16 cellular contexts compared by ENCODE assay signal in genomic region chr2:74378007-74378406, GRCh38. TPM values are rescaled to one million over a fixed set of nuclear protein-coding genes. Genes with fewer than 3 reads are reported as not detected.
A peak's percentile ranks its signal among the peaks of the same experiment; 100 is the strongest.
DNase-seq lines count a peak whose midpoint lies in the region; ATAC-seq and TF ChIP-seq lines count a peak whose summit lies in the region.
"Had no signal": no experiment of that assay in that cellular context is flagged by ENCODE, and none has a peak within 500 bp of the region (broad histone marks: within the 10 kb centered on the region; RNA-seq: fewer than 3 reads in every experiment).

No MANE protein-coding gene starts in this region.

- no peak for DNase-seq in endothelial cell (ENCODE audit: low spot score)
- DNase-seq in osteoblast (ENCODE audit: insufficient read length, low spot score, missing footprints): peak; percentile 42
- DNase-seq in NCI-H226: no peak
- no peak for DNase-seq in SKM-1 treated with dmso at 0.1 percent for 144 hours (lab: John Stamatoyannopoulos, UW; ENCODE audit: unreplicated experiment)
- DNase-seq in effector memory CD4-positive, alpha-beta T cell: no peak
- DNase-seq: ACHN; BE2C; C1 segment of cervical spinal cord; Caco-2; CD4-positive, CD25-positive, alpha-beta regulatory T cell; CD8-positive, alpha-beta memory T cell had no signal

- peaks cover 21% of the 10 kb centered on the region for H3K4me1 ChIP-seq in osteoblast (ENCODE audit: insufficient read depth, low read length)
- H3K4me1 ChIP-seq in effector memory CD4-positive, alpha-beta T cell (ENCODE audit: control insufficient read depth, insufficient read depth, low read length, poor library complexity, severe bottlenecking): peaks cover 12% of the 10 kb centered on the region
- H3K4me1 ChIP-seq: Caco-2, HAP-1 had no signal

- H3K4me2 ChIP-seq in osteoblast (ENCODE audit: insufficient read depth, low read length): no peak overlapping the region

- H4K20me1 ChIP-seq in osteoblast (ENCODE audit: insufficient read depth, low read length): peaks cover 25% of the 10 kb centered on the region

- peak overlapping the region in 4 of 5 experiments; percentile 21 to 60 (median 34) for H3K27ac Mint-ChIP-seq in brain
- H3K27ac Mint-ChIP-seq in endothelial cell (ENCODE audit: unreplicated experiment): no peak overlapping the region

- H3K9me3 ChIP-seq in osteoblast (ENCODE audit: low read depth, low read length): no peaks in the 10 kb centered on the region
- H3K9me3 ChIP-seq in effector memory CD4-positive, alpha-beta T cell (ENCODE audit: control insufficient read depth, low read length): no peaks in the 10 kb centered on the region
- H3K9me3 ChIP-seq: BE2C, Caco-2, HAP-1 had no signal

- TF ChIP-seq CTCF in brain (conservative IDR thresholded peaks at IDR 0.05): no peak
- TF ChIP-seq CTCF in endothelial cell (IDR thresholded peaks at IDR 0.05; ENCODE audit: unreplicated experiment): no peak
- TF ChIP-seq CTCF in osteoblast (IDR thresholded peaks at IDR 0.05; ENCODE audit: extremely low read depth, low read depth, low read length): no peak

- no peak for ATAC-seq in HG02840 (IDR thresholded peaks at IDR 0.05; ENCODE audit: low FRiP score, unreplicated experiment)

- H3K4me1 Mint-ChIP-seq in brain (peaks cover 87% of the 10 kb centered on the region), endothelial cell (ENCODE audit: unreplicated experiment) (peaks cover 39% of the 10 kb centered on the region)

- H3K36me3 Mint-ChIP-seq in brain (peaks cover 25% of the 10 kb centered on the region), endothelial cell (ENCODE audit: low read depth, unreplicated experiment) (peaks cover 34% of the 10 kb centered on the region)

- no peaks in the 10 kb centered on the region for H3K27me3 ChIP-seq in osteoblast (ENCODE audit: insufficient read depth, low read length)
- H3K27me3 ChIP-seq in effector memory CD4-positive, alpha-beta T cell (replicated peaks; ENCODE audit: control insufficient read depth, insufficient read depth, low read length, poor library complexity, severe bottlenecking): no peaks in the 10 kb centered on the region
- H3K27me3 ChIP-seq: BE2C had no signal

- H3K36me3 ChIP-seq in osteoblast (ENCODE audit: insufficient read depth, low read length): peaks cover 28% of the 10 kb centered on the region
- peaks cover 12% of the 10 kb centered on the region for H3K36me3 ChIP-seq in effector memory CD4-positive, alpha-beta T cell (ENCODE audit: control insufficient read depth, insufficient read depth, low read length)
- H3K36me3 ChIP-seq: BE2C had no signal

- H3K27ac ChIP-seq in osteoblast (ENCODE audit: low read depth, low read length): no peak overlapping the region
- H3K27ac ChIP-seq in effector memory CD4-positive, alpha-beta T cell (ENCODE audit: insufficient read depth, low read length, poor library complexity, severe bottlenecking): no peak overlapping the region
- H3K27ac ChIP-seq: HL-60 had no signal

- H3K79me2 ChIP-seq in osteoblast (ENCODE audit: insufficient read depth, low read length): peaks cover 91% of the 10 kb centered on the region

- H3K4me3 ChIP-seq in osteoblast (ENCODE audit: insufficient read depth, low read length): no peak overlapping the region
- no peak overlapping the region for H3K4me3 ChIP-seq in effector memory CD4-positive, alpha-beta T cell (ENCODE audit: insufficient read depth, low read depth, low read length, poor library complexity, severe bottlenecking)
- H3K4me3 ChIP-seq: HAP-1 had no signal

- H3K27me3 Mint-ChIP-seq in brain (peaks cover 3% of the 10 kb centered on the region), endothelial cell (ENCODE audit: unreplicated experiment) (no peaks in the 10 kb centered on the region)
- H3K27me3 Mint-ChIP-seq: CD4-positive, CD25-positive, alpha-beta regulatory T cell; CD8-positive, alpha-beta memory T cell had no signal

- H3K4me3 Mint-ChIP-seq in brain (peak overlapping the region in 2 of 5 experiments; percentile 10 to 47), endothelial cell (ENCODE audit: unreplicated experiment) (peak overlapping the region; percentile 42)
- H3K4me3 Mint-ChIP-seq: CD4-positive, CD25-positive, alpha-beta regulatory T cell; CD8-positive, alpha-beta memory T cell had no signal

- H2AFZ ChIP-seq in osteoblast (ENCODE audit: low read length): no peak overlapping the region

- H3K9me3 Mint-ChIP-seq in brain (no peaks in the 10 kb centered on the region), endothelial cell (ENCODE audit: unreplicated experiment) (no peaks in the 10 kb centered on the region)
- H3K9me3 Mint-ChIP-seq: CD4-positive, CD25-positive, alpha-beta regulatory T cell; CD8-positive, alpha-beta memory T cell had no signal

RNA-seq across cellular contexts. Expression of gene DCTN1, which starts 2.1 kb away (rescaled TPM):
- 403 TPM for polyA plus RNA-seq in brain (ENCODE audit: insufficient read depth, low read depth, low replicate concordance)
- 244 TPM for total RNA-seq in endothelial cell (ENCODE audit: unreplicated experiment)
- total RNA-seq in osteoblast: 135 and 177 TPM in 2 replicates

RNA-seq across cellular contexts. Expression of gene SLC4A5, which starts 34.8 kb away (rescaled TPM):
- 0.37 TPM for polyA plus RNA-seq in brain (ENCODE audit: insufficient read depth, low read depth, low replicate concordance)
- 4.2 TPM for total RNA-seq in endothelial cell (ENCODE audit: unreplicated experiment)
- total RNA-seq in osteoblast: 0.36 and 2.7 TPM in 2 replicates
- total RNA-seq: HT1080 had no signal

RNA-seq across cellular contexts. Expression of gene C2orf81, which starts 43.4 kb away (rescaled TPM):
- 9.9 TPM for polyA plus RNA-seq in brain (ENCODE audit: insufficient read depth, low read depth, low replicate concordance)
- total RNA-seq in endothelial cell (ENCODE audit: unreplicated experiment): 5.0 TPM
- total RNA-seq in osteoblast: 0.72 and 1.5 TPM in 2 replicates

RNA-seq across cellular contexts. Expression of gene WDR54, which starts 43.5 kb away (rescaled TPM):
- polyA plus RNA-seq in brain (ENCODE audit: insufficient read depth, low read depth, low replicate concordance): 95.5 TPM
- 34.1 TPM for total RNA-seq in endothelial cell (ENCODE audit: unreplicated experiment)
- 21.2 and 23.9 TPM in 2 replicates for total RNA-seq in osteoblast
